13 cellular contexts compared by ENCODE assay signal in genomic region chr19:48591021-48591420, GRCh38. TPM values are rescaled to one million over a fixed set of nuclear protein-coding genes. Genes with fewer than 3 reads are reported as not detected.
A peak's percentile ranks its signal among the peaks of the same experiment; 100 is the strongest.
DNase-seq lines count a peak whose midpoint lies in the region; ATAC-seq and TF ChIP-seq lines count a peak whose summit lies in the region.
"Had no signal": no experiment of that assay in that cellular context is flagged by ENCODE, and none has a peak within 500 bp of the region (broad histone marks: within the 10 kb centered on the region; RNA-seq: fewer than 3 reads in every experiment).

No MANE protein-coding gene starts in this region.

- 0 out of 2 replicates have a peak, but pooled peaks have one; percentile 5 for TF ChIP-seq CTCF in BE2C (IDR thresholded peaks at IDR 0.05; ENCODE audit: low read depth, low read length)
- TF ChIP-seq CTCF in HEK293 (tag by site-specific recombination; IDR thresholded peaks at IDR 0.05), result peak; percentile 51; the same call in 1 of the 2 replicates
- TF ChIP-seq CTCF in cardiac fibroblast (IDR thresholded peaks at IDR 0.05; ENCODE audit: low read depth, low read length), result no peak
- TF ChIP-seq CTCF in testis (IDR thresholded peaks at IDR 0.05), result no peak

- intact Hi-C loops in testis (cut with DNase I; ENCODE audit: low total_unique reads), result no loop called here

- POLR2A ChIA-PET in HEK293 (lab: Yijun Ruan, JAX), result no interaction called here

- H3K27me3 ChIP-seq in BE2C (no peaks in the 10 kb centered on the region), testis (no peaks in the 10 kb centered on the region)

- ATAC-seq in HG03439 (IDR thresholded peaks at IDR 0.05; ENCODE audit: unreplicated experiment), result no peak
- ATAC-seq: left cardiac atrium had no signal

- CTCF ChIA-PET in HEK293 (lab: Yijun Ruan, JAX), result interaction anchor here (0.6 to 12.4 kb wide), 5 partner anchors 16 to 252 kb away, joined by 3 to 272 read pairs (median 51); partner anchors contain the start of gene SPACA4

- no peaks in the 10 kb centered on the region for H3K36me3 ChIP-seq in BE2C
- H3K36me3 ChIP-seq in HEK293 (ENCODE audit: control insufficient read depth in 2 of 2, insufficient read depth in 1 of 2, low read length in 2 of 2), result no peaks in the 10 kb centered on the region
- no peaks in the 10 kb centered on the region for H3K36me3 ChIP-seq in testis (ENCODE audit: low read depth, missing control alignments)

- H3K4me1 ChIP-seq in BE2C (no peaks in the 10 kb centered on the region), HEK293 (ENCODE audit: control insufficient read depth, insufficient read depth, low read length) (no peaks in the 10 kb centered on the region), testis (no peaks in the 10 kb centered on the region)

- DNase-seq in BE2C, result no peak
- peak; percentile 23 to 34 for DNase-seq in cardiac fibroblast (ENCODE audit: low read depth in 2 of 2)
- no peak for DNase-seq in testis
- DNase-seq in stimulated activated CD4-positive, alpha-beta T cell treated with anti-CD3 and anti-CD28 coated beads, Interleukin-4, amount 100 ng/mL, for 4 hours, result no peak
- DNase-seq: activated CD4-positive, alpha-beta T cell treated with anti-CD3 and anti-CD28 coated beads, Interleukin-2, amount 50 U/mL, for 48 hours; activated naive CD4-positive, alpha-beta T cell treated with Interleukin-2 at 50 U/mL for 16 hours; left cardiac atrium; stimulated activated CD8-positive, alpha-beta memory T cell treated with anti-CD3 and anti-CD28 coated beads, Interleukin-4, amount 100 ng/mL, for 48 hours had no signal

- TF ChIP-seq POLR2A in testis (IDR thresholded peaks at IDR 0.05), result no peak

- no peaks in the 10 kb centered on the region for H3K9me3 ChIP-seq in BE2C
- no peaks in the 10 kb centered on the region for H3K9me3 ChIP-seq in HEK293 (ENCODE audit: control insufficient read depth, insufficient read depth, low read depth, low read length)
- H3K9me3 ChIP-seq in testis, result no peaks in the 10 kb centered on the region

- no peak overlapping the region for H3K4me3 ChIP-seq in BE2C (ENCODE audit: low read depth, low read length)
- H3K4me3 ChIP-seq in HEK293 (ENCODE audit: low read depth, low read length), result no peak overlapping the region
- no peak overlapping the region for H3K4me3 ChIP-seq in cardiac fibroblast (replicated peaks in 1 of 2; ENCODE audit: low read depth in 2 of 2, low read length in 2 of 2)
- no peak overlapping the region for H3K4me3 ChIP-seq in testis
- H3K4me3 ChIP-seq: coronary artery had no signal

- WGBS in testis, 2 donors, result 79 to 85% methylated on average over 5 of the region's 5 CpGs

- H3K27ac ChIP-seq in HEK293 (ENCODE audit: extremely low read depth, low read depth, low read length) (no peak overlapping the region), testis (no peak overlapping the region)
- H3K27ac ChIP-seq: coronary artery had no signal

TF ChIP-seq in HEK293, 187 proteins besides CTCF, POLR2A, EP300 and RAD21 (continues in another document):
- TF ChIP-seq PRDM1 (tag by site-specific recombination; IDR thresholded peaks at IDR 0.05) (no peak), ZNF561 (tag by site-specific recombination; IDR thresholded peaks at IDR 0.05; ENCODE audit: borderline replicate concordance) (no peak), HOXC10 (CRISPR knock-in tag; IDR thresholded peaks at IDR 0.05) (no peak), ZNF518A (tag by site-specific recombination; conservative IDR thresholded peaks at IDR 0.05; ENCODE audit: low read depth) (no peak), ZNF580 (tag by site-specific recombination; IDR thresholded peaks at IDR 0.05) (no peak), ZNF132 (tag by site-specific recombination; IDR thresholded peaks at IDR 0.05; ENCODE audit: borderline replicate concordance) (no peak), ZNF660 (tag by site-specific recombination; IDR thresholded peaks at IDR 0.05) (no peak), ZFP69B (tag by site-specific recombination; IDR thresholded peaks at IDR 0.05) (no peak), ZNF777 (tag by site-specific recombination; IDR thresholded peaks at IDR 0.05; ENCODE audit: borderline replicate concordance) (no peak), ZNF221 (tag by site-specific recombination; IDR thresholded peaks at IDR 0.05; ENCODE audit: borderline replicate concordance) (no peak), BCL11A (tag by site-specific recombination; IDR thresholded peaks at IDR 0.05; ENCODE audit: low read depth) (no peak), ZNF529 (tag by site-specific recombination; IDR thresholded peaks at IDR 0.05; ENCODE audit: insufficient replicate concordance) (no peak), ZNF174 (tag by site-specific recombination; IDR thresholded peaks at IDR 0.05) (no peak), ZNF280D (tag by site-specific recombination; IDR thresholded peaks at IDR 0.05) (no peak), ZBTB48 (tag by site-specific recombination; IDR thresholded peaks at IDR 0.05) (no peak)

RNA-seq across cellular contexts. Expression of gene SPACA4, which starts 15.5 kb away (rescaled TPM):
- not detected for polyA plus RNA-seq in BE2C (2012; ENCODE audit: insufficient read depth, insufficient read length, low read depth)
- total RNA-seq in testis, result 100 to 1,000 TPM in 1 of 2 donors, 10 to 100 TPM in 1; 72.6 to 147 TPM
- 145 TPM for polyA plus RNA-seq in testis (ENCODE audit: insufficient read depth, low read depth, low replicate concordance)
- total RNA-seq: left cardiac atrium had no signal
- polyA plus RNA-seq: BJ, neural cell had no signal

RNA-seq across cellular contexts. Expression of gene FAM83E, which starts 23.9 kb away (rescaled TPM):
- polyA plus RNA-seq in BE2C (2012; ENCODE audit: insufficient read depth, insufficient read length, low read depth), result 0.48 TPM
- 1 to 10 TPM in 1 of 2 donors, under 1 TPM in 1; 0.99 to 1.6 TPM for total RNA-seq in testis
- 2.2 TPM for polyA plus RNA-seq in testis (ENCODE audit: insufficient read depth, low read depth, low replicate concordance)

RNA-seq across cellular contexts. Expression of gene RPL18, which starts 28.0 kb away (rescaled TPM):
- 1,689 TPM for polyA plus RNA-seq in BE2C (2012; ENCODE audit: insufficient read depth, insufficient read length, low read depth)
- 1,000 to 10,000 TPM; 1,047 to 1,537 TPM for total RNA-seq in testis
- 1,050 TPM for polyA plus RNA-seq in testis (ENCODE audit: insufficient read depth, low read depth, low replicate concordance)

RNA-seq across cellular contexts. Expression of gene SPHK2, which starts 28.3 kb away (rescaled TPM):
- 41.5 TPM for polyA plus RNA-seq in BE2C (2012; ENCODE audit: insufficient read depth, insufficient read length, low read depth)
- total RNA-seq in testis, result 10 to 100 TPM; 31.2 to 43.1 TPM
- polyA plus RNA-seq in testis (ENCODE audit: insufficient read depth, low read depth, low replicate concordance), result 47.6 TPM

RNA-seq across cellular contexts. Expression of gene SULT2B1, which starts 39.0 kb away (rescaled TPM):
- polyA plus RNA-seq in BE2C (2012; ENCODE audit: insufficient read depth, insufficient read length, low read depth), result not detected
- total RNA-seq in testis, result 1 to 10 TPM; 1.1 to 1.4 TPM
- polyA plus RNA-seq in testis (ENCODE audit: insufficient read depth, low read depth, low replicate concordance), result 1.0 TPM
- polyA plus RNA-seq: neural cell had no signal

Comparison
In these comparisons a context has a peak if more than half of its experiments do, and no peak if none do; other contexts are left out.
1. DNase-seq: peak in cardiac fibroblast (2 of 2); none in BE2C (single experiment), testis (single experiment) and stimulated activated CD4-positive, alpha-beta T cell treated with anti-CD3 and anti-CD28 coated beads, Interleukin-4, amount 100 ng/mL, for 4 hours (0 of 2).
2. CTCF ChIP-seq: peak in BE2C (single experiment) and HEK293 (single experiment); none in cardiac fibroblast (single experiment) and testis (0 of 3).